Comparison of ENCODE assay signal across 28 cellular contexts in the genomic region with DNA sequence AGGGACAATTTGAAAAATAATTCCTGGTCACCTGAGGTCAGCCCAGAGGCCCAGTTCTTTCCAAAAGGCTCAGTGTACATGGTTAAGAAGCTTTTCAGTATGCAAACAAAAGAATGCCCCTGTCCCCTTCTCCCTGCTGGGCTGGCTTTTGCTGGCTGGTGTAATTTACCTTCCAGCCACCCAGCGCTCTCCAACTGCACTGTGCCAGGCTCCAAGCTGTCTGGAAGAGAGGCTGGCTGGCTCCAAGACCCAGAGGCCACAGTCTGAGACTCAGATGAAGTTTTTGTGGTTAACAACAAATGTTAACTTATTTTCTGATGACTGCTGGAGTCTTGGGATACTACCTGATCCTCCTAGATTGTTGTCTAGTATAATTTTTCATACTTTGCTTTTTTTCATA. TPM values are rescaled to one million over a fixed set of nuclear protein-coding genes. Genes with fewer than 3 reads are reported as not detected.
"Had no signal": no experiment of that assay in that cellular context is flagged by ENCODE, and none has a peak within 500 bp of the region (broad histone marks: within the 10 kb centered on the region; RNA-seq: fewer than 3 reads in every experiment).

No MANE protein-coding gene starts in this region.

- H3K27me3 ChIP-seq: breast epithelium, SJSA1 had no signal

- H3K4me3 ChIP-seq: breast epithelium, SJSA1 had no signal

- H3K27ac ChIP-seq: breast epithelium, SJSA1 had no signal

- H3K9me3 ChIP-seq: breast epithelium, SJSA1 had no signal

- H3K4me1 ChIP-seq: breast epithelium, SJSA1 had no signal

- FAIRE-seq: RCC 7860, TTC549 had no signal

- H3K36me3 ChIP-seq: breast epithelium, SJSA1 had no signal

- DNase-seq: activated B cell treated with CpG ODN at 0.5 μM for 24 hours; activated CD4-positive, alpha-beta T cell treated with anti-CD3 and anti-CD28 coated beads for 1 hour; activated CD4-positive, alpha-beta T cell treated with anti-CD3 and anti-CD28 coated beads, Interleukin-2, amount 10 ng/mL, durations not matched to agents 24 days and 14 days; activated CD4-positive, alpha-beta T cell treated with anti-CD3 and anti-CD28 coated beads, Interleukin-2, amount 50 U/mL, for 48 hours; activated CD8-positive, alpha-beta memory T cell treated with anti-CD3 and anti-CD28 coated beads, Interleukin-2, amount 10 ng/mL, durations not matched to agents 7 days and 5 days; activated effector memory CD4-positive, alpha-beta T cell treated with Interleukin-2 at 50 U/mL for 16 hours; activated naive CD4-positive, alpha-beta T cell; activated T-cell treated with anti-CD3 and anti-CD28 coated beads, Interleukin-2, amount 50 U/mL, for 24 hours; aorta; caudate nucleus; KG1; MV-4-11; NCI-H1092 treated with DMSO at 0.1 percent for 48 hours; NCI-H1436 treated with DMSO at 0.1 percent for 48 hours; NCI-H1930; NCI-H446; NCI-H524; NCI-H82; SHP77; T-cell; T-helper 2 cell; T1000 had no signal

RNA-seq across cellular contexts. Expression of a gene that starts 11.9 kb away (rescaled TPM):
- total RNA-seq: activated B cell treated with CpG ODN at 0.5 μM for 24 hours, LHCN-M2, MCF 10A, SJSA1 had no signal
